ENCODE assay signal across 1 cellular context in the genomic region with DNA sequence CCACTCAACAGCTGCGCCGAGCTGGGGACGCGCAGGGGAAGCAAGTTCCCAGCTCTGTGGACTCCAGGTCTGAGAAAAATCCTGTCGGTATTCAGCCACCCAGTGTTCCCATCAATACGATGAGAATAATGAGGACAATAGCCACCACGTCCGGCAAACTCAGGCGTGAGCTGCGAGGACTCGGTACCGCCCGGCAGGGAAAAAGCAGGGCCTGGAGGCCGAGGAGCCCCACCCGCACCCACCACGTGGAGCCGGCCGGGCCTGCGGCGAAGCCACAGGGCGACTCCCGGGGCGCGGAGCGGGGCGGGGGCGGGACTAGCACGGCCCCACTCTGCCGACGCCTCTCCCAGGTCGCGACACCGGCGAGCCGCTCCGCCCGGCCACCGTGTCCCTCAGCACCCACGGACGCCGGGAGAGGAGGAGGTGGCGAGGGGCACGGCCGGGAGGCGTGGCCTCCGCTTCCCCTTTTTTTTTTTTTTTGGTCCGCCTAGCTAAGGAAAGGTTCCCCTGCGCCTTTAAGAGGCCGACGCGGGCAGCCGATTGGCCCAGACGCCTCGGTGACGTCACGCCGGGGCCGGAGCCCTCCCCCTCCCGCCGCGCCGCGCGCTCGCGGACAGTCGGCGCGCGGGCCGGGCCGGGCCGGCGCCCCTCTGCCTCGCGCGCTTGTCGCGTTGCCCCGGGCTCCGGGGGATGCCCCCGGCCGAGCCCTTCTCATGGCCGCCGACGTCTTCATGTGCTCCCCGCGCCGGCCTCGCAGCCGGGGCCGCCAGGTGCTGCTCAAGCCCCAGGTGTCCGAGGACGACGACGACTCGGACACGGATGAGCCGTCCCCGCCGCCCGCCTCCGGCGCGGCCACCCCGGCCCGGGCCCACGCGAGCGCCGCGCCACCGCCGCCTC.
TF ChIP-seq lines count a peak whose summit lies in the region.

A gene with protein sequence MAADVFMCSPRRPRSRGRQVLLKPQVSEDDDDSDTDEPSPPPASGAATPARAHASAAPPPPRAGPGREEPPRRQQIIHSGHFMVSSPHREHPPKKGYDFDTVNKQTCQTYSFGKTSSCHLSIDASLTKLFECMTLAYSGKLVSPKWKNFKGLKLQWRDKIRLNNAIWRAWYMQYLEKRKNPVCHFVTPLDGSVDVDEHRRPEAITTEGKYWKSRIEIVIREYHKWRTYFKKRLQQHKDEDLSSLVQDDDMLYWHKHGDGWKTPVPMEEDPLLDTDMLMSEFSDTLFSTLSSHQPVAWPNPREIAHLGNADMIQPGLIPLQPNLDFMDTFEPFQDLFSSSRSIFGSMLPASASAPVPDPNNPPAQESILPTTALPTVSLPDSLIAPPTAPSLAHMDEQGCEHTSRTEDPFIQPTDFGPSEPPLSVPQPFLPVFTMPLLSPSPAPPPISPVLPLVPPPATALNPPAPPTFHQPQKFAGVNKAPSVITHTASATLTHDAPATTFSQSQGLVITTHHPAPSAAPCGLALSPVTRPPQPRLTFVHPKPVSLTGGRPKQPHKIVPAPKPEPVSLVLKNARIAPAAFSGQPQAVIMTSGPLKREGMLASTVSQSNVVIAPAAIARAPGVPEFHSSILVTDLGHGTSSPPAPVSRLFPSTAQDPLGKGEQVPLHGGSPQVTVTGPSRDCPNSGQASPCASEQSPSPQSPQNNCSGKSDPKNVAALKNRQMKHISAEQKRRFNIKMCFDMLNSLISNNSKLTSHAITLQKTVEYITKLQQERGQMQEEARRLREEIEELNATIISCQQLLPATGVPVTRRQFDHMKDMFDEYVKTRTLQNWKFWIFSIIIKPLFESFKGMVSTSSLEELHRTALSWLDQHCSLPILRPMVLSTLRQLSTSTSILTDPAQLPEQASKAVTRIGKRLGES (plus strand): TSS at position 616 of the 897 bp plus-strand sequence. CDS start 98 bp downstream, at position 714.

TF ChIP-seq in K562, 482 proteins besides CTCF, POLR2A, EP300 and RAD21 (continued from another document and continues in another):
- TF ChIP-seq TFAM (CRISPR knock-in tag; conservative IDR thresholded peaks at IDR 0.05) (no peak), ETV5 (CRISPR knock-in tag; IDR thresholded peaks at IDR 0.05; ENCODE audit: low read depth) (peak; percentile 61), BACH1 (tag; IDR thresholded peaks at IDR 0.05) (no peak), ZNF764 (CRISPR knock-in tag; IDR thresholded peaks at IDR 0.05; ENCODE audit: low read depth) (no peak), RUNX1 (IDR thresholded peaks at IDR 0.05; ENCODE audit: low read depth) (no peak), DPF2 (IDR thresholded peaks at IDR 0.05) (no peak), FOXK2 (conservative IDR thresholded peaks at IDR 0.05 in 1 of 2, IDR thresholded peaks at IDR 0.05 in 1 of 2; ENCODE audit: low read depth in 2 of 2) (no peak), ZKSCAN3 (CRISPR knock-in tag; IDR thresholded peaks at IDR 0.05) (no peak), HDAC8 (tag; IDR thresholded peaks at IDR 0.05) (peak; percentile 73), ZNF311 (CRISPR knock-in tag; IDR thresholded peaks at IDR 0.05) (no peak), MEF2D (tag; conservative IDR thresholded peaks at IDR 0.05; ENCODE audit: low read depth) (no peak), ZNF121 (CRISPR knock-in tag; conservative IDR thresholded peaks at IDR 0.05) (peak; percentile 53; the same call in 1 of the 2 replicates), NONO (IDR thresholded peaks at IDR 0.05; ENCODE audit: low read depth in 2 of 2, low read length in 1 of 2) (peak in 1 of 2 experiments; percentile 82; a peak in 2 of 4 replicates), EHMT2 (IDR thresholded peaks at IDR 0.05) (no peak), FOXK1 (CRISPR knock-in tag; IDR thresholded peaks at IDR 0.05; ENCODE audit: borderline replicate concordance) (peak; percentile 55; the same call in 1 of the 2 replicates), RBFOX2 (IDR thresholded peaks at IDR 0.05; ENCODE audit: low read depth, low read length) (peak; percentile 81), MED1 (CRISPR knock-in tag; IDR thresholded peaks at IDR 0.05; ENCODE audit: borderline replicate concordance) (no peak), ARHGAP35 (IDR thresholded peaks at IDR 0.05; ENCODE audit: partially characterized antibody) (no peak), CHD4 (IDR thresholded peaks at IDR 0.05; ENCODE audit: insufficient read depth, insufficient replicate concordance, low read depth, low read length, poor library complexity, severe bottlenecking) (no peak), BCL6 (CRISPR knock-in tag; IDR thresholded peaks at IDR 0.05) (no peak), PHF8 (IDR thresholded peaks at IDR 0.05; ENCODE audit: borderline replicate concordance, low read length) (peak; percentile 83; the same call in 1 of the 2 replicates)
- TF ChIP-seq, protein P1, sequence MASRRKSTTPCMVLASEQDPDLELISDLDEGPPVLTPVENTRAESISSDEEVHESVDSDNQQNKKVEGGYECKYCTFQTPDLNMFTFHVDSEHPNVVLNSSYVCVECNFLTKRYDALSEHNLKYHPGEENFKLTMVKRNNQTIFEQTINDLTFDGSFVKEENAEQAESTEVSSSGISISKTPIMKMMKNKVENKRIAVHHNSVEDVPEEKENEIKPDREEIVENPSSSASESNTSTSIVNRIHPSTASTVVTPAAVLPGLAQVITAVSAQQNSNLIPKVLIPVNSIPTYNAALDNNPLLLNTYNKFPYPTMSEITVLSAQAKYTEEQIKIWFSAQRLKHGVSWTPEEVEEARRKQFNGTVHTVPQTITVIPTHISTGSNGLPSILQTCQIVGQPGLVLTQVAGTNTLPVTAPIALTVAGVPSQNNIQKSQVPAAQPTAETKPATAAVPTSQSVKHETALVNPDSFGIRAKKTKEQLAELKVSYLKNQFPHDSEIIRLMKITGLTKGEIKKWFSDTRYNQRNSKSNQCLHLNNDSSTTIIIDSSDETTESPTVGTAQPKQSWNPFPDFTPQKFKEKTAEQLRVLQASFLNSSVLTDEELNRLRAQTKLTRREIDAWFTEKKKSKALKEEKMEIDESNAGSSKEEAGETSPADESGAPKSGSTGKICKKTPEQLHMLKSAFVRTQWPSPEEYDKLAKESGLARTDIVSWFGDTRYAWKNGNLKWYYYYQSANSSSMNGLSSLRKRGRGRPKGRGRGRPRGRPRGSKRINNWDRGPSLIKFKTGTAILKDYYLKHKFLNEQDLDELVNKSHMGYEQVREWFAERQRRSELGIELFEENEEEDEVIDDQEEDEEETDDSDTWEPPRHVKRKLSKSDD (conservative IDR thresholded peaks at IDR 0.05; ENCODE audit: low read length): no peak
- TF ChIP-seq, protein P2, sequence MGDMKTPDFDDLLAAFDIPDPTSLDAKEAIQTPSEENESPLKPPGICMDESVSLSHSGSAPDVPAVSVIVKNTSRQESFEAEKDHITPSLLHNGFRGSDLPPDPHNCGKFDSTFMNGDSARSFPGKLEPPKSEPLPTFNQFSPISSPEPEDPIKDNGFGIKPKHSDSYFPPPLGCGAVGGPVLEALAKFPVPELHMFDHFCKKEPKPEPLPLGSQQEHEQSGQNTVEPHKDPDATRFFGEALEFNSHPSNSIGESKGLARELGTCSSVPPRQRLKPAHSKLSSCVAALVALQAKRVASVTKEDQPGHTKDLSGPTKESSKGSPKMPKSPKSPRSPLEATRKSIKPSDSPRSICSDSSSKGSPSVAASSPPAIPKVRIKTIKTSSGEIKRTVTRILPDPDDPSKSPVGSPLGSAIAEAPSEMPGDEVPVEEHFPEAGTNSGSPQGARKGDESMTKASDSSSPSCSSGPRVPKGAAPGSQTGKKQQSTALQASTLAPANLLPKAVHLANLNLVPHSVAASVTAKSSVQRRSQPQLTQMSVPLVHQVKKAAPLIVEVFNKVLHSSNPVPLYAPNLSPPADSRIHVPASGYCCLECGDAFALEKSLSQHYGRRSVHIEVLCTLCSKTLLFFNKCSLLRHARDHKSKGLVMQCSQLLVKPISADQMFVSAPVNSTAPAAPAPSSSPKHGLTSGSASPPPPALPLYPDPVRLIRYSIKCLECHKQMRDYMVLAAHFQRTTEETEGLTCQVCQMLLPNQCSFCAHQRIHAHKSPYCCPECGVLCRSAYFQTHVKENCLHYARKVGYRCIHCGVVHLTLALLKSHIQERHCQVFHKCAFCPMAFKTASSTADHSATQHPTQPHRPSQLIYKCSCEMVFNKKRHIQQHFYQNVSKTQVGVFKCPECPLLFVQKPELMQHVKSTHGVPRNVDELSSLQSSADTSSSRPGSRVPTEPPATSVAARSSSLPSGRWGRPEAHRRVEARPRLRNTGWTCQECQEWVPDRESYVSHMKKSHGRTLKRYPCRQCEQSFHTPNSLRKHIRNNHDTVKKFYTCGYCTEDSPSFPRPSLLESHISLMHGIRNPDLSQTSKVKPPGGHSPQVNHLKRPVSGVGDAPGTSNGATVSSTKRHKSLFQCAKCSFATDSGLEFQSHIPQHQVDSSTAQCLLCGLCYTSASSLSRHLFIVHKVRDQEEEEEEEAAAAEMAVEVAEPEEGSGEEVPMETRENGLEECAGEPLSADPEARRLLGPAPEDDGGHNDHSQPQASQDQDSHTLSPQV (IDR thresholded peaks at IDR 0.05): peak; percentile 98
- TF ChIP-seq, protein P3, sequence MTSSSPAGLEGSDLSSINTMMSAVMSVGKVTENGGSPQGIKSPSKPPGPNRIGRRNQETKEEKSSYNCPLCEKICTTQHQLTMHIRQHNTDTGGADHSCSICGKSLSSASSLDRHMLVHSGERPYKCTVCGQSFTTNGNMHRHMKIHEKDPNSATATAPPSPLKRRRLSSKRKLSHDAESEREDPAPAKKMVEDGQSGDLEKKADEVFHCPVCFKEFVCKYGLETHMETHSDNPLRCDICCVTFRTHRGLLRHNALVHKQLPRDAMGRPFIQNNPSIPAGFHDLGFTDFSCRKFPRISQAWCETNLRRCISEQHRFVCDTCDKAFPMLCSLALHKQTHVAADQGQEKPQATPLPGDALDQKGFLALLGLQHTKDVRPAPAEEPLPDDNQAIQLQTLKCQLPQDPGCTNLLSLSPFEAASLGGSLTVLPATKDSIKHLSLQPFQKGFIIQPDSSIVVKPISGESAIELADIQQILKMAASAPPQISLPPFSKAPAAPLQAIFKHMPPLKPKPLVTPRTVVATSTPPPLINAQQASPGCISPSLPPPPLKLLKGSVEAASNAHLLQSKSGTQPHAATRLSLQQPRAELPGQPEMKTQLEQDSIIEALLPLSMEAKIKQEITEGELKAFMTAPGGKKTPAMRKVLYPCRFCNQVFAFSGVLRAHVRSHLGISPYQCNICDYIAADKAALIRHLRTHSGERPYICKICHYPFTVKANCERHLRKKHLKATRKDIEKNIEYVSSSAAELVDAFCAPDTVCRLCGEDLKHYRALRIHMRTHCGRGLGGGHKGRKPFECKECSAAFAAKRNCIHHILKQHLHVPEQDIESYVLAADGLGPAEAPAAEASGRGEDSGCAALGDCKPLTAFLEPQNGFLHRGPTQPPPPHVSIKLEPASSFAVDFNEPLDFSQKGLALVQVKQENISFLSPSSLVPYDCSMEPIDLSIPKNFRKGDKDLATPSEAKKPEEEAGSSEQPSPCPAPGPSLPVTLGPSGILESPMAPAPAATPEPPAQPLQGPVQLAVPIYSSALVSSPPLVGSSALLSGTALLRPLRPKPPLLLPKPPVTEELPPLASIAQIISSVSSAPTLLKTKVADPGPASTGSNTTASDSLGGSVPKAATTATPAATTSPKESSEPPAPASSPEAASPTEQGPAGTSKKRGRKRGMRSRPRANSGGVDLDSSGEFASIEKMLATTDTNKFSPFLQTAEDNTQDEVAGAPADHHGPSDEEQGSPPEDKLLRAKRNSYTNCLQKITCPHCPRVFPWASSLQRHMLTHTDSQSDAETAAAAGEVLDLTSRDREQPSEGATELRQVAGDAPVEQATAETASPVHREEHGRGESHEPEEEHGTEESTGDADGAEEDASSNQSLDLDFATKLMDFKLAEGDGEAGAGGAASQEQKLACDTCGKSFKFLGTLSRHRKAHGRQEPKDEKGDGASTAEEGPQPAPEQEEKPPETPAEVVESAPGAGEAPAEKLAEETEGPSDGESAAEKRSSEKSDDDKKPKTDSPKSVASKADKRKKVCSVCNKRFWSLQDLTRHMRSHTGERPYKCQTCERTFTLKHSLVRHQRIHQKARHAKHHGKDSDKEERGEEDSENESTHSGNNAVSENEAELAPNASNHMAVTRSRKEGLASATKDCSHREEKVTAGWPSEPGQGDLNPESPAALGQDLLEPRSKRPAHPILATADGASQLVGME (CRISPR knock-in tag; IDR thresholded peaks at IDR 0.05): 0 out of 2 replicates have a peak, but pooled peaks have one; percentile 51
- TF ChIP-seq, protein P4, sequence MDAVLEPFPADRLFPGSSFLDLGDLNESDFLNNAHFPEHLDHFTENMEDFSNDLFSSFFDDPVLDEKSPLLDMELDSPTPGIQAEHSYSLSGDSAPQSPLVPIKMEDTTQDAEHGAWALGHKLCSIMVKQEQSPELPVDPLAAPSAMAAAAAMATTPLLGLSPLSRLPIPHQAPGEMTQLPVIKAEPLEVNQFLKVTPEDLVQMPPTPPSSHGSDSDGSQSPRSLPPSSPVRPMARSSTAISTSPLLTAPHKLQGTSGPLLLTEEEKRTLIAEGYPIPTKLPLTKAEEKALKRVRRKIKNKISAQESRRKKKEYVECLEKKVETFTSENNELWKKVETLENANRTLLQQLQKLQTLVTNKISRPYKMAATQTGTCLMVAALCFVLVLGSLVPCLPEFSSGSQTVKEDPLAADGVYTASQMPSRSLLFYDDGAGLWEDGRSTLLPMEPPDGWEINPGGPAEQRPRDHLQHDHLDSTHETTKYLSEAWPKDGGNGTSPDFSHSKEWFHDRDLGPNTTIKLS (IDR thresholded peaks at IDR 0.05; ENCODE audit: borderline replicate concordance, low read depth): peak; percentile 88
- TF ChIP-seq, protein P5, sequence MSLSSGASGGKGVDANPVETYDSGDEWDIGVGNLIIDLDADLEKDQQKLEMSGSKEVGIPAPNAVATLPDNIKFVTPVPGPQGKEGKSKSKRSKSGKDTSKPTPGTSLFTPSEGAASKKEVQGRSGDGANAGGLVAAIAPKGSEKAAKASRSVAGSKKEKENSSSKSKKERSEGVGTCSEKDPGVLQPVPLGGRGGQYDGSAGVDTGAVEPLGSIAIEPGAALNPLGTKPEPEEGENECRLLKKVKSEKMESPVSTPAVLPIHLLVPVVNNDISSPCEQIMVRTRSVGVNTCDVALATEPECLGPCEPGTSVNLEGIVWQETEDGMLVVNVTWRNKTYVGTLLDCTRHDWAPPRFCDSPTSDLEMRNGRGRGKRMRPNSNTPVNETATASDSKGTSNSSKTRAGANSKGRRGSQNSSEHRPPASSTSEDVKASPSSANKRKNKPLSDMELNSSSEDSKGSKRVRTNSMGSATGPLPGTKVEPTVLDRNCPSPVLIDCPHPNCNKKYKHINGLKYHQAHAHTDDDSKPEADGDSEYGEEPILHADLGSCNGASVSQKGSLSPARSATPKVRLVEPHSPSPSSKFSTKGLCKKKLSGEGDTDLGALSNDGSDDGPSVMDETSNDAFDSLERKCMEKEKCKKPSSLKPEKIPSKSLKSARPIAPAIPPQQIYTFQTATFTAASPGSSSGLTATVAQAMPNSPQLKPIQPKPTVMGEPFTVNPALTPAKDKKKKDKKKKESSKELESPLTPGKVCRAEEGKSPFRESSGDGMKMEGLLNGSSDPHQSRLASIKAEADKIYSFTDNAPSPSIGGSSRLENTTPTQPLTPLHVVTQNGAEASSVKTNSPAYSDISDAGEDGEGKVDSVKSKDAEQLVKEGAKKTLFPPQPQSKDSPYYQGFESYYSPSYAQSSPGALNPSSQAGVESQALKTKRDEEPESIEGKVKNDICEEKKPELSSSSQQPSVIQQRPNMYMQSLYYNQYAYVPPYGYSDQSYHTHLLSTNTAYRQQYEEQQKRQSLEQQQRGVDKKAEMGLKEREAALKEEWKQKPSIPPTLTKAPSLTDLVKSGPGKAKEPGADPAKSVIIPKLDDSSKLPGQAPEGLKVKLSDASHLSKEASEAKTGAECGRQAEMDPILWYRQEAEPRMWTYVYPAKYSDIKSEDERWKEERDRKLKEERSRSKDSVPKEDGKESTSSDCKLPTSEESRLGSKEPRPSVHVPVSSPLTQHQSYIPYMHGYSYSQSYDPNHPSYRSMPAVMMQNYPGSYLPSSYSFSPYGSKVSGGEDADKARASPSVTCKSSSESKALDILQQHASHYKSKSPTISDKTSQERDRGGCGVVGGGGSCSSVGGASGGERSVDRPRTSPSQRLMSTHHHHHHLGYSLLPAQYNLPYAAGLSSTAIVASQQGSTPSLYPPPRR (CRISPR knock-in tag; IDR thresholded peaks at IDR 0.05; ENCODE audit: borderline replicate concordance): 0 out of 2 replicates have a peak, but pooled peaks have one; percentile 75
